1 cellular context compared by ENCODE assay signal in the genomic region with DNA sequence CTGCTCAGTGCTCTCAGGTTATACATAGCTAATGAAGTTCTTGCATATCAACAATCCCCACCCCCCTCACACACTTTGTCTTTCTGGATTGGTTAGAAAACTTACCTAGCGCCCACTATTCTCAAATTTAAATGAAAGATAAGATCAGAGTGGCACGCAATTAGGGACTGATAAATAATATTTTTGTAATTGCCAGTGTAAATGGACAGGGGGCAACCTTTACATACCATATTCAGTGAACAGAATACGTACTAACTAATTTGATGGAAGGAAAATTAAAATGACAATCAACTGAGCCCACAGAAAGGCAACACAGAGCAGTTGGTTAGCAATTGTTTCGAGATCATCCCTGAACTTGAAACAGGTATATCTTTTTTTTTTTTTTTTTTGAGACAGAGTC.
TF ChIP-seq lines count a peak whose summit lies in the region.

No MANE protein-coding gene starts in this region.

TF ChIP-seq in HCT116, 20 proteins besides CTCF, POLR2A, EP300 and RAD21:
- TF ChIP-seq, protein P1, sequence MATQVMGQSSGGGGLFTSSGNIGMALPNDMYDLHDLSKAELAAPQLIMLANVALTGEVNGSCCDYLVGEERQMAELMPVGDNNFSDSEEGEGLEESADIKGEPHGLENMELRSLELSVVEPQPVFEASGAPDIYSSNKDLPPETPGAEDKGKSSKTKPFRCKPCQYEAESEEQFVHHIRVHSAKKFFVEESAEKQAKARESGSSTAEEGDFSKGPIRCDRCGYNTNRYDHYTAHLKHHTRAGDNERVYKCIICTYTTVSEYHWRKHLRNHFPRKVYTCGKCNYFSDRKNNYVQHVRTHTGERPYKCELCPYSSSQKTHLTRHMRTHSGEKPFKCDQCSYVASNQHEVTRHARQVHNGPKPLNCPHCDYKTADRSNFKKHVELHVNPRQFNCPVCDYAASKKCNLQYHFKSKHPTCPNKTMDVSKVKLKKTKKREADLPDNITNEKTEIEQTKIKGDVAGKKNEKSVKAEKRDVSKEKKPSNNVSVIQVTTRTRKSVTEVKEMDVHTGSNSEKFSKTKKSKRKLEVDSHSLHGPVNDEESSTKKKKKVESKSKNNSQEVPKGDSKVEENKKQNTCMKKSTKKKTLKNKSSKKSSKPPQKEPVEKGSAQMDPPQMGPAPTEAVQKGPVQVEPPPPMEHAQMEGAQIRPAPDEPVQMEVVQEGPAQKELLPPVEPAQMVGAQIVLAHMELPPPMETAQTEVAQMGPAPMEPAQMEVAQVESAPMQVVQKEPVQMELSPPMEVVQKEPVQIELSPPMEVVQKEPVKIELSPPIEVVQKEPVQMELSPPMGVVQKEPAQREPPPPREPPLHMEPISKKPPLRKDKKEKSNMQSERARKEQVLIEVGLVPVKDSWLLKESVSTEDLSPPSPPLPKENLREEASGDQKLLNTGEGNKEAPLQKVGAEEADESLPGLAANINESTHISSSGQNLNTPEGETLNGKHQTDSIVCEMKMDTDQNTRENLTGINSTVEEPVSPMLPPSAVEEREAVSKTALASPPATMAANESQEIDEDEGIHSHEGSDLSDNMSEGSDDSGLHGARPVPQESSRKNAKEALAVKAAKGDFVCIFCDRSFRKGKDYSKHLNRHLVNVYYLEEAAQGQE (IDR thresholded peaks at IDR 0.05; ENCODE audit: low read depth): no peak
- TF ChIP-seq SIN3A (IDR thresholded peaks at IDR 0.05; ENCODE audit: low read depth) (no peak), ELF1 (IDR thresholded peaks at IDR 0.05; ENCODE audit: borderline replicate concordance, low read depth) (no peak), TCF7L2 (IDR thresholded peaks at IDR 0.05; ENCODE audit: borderline replicate concordance, extremely low read depth, insufficient read depth, insufficient read length) (no peak), EGR1 (IDR thresholded peaks at IDR 0.05; ENCODE audit: low read depth) (no peak), ZFX (IDR thresholded peaks at IDR 0.05) (no peak), ZNF274 (IDR thresholded peaks at IDR 0.05; ENCODE audit: low read depth, low read length) (no peak), CEBPB (IDR thresholded peaks at IDR 0.05; ENCODE audit: low read depth) (no peak), EZH2 (IDR thresholded peaks at IDR 0.05) (no peak), POLR2AphosphoS5 (IDR thresholded peaks at IDR 0.05; ENCODE audit: low read depth, low read length) (no peak), JUND (IDR thresholded peaks at IDR 0.05) (no peak), YY1 (IDR thresholded peaks at IDR 0.05; ENCODE audit: extremely low read depth, insufficient replicate concordance, low read depth, low read length) (no peak), SP1 (IDR thresholded peaks at IDR 0.05; ENCODE audit: low read depth) (no peak), EZH2phosphoT487 (IDR thresholded peaks at IDR 0.05; ENCODE audit: borderline replicate concordance) (no peak), SRF (IDR thresholded peaks at IDR 0.05; ENCODE audit: low read depth) (no peak)
- TF ChIP-seq, protein P2, sequence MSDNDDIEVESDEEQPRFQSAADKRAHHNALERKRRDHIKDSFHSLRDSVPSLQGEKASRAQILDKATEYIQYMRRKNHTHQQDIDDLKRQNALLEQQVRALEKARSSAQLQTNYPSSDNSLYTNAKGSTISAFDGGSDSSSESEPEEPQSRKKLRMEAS (IDR thresholded peaks at IDR 0.05): no peak
- TF ChIP-seq, protein P3, sequence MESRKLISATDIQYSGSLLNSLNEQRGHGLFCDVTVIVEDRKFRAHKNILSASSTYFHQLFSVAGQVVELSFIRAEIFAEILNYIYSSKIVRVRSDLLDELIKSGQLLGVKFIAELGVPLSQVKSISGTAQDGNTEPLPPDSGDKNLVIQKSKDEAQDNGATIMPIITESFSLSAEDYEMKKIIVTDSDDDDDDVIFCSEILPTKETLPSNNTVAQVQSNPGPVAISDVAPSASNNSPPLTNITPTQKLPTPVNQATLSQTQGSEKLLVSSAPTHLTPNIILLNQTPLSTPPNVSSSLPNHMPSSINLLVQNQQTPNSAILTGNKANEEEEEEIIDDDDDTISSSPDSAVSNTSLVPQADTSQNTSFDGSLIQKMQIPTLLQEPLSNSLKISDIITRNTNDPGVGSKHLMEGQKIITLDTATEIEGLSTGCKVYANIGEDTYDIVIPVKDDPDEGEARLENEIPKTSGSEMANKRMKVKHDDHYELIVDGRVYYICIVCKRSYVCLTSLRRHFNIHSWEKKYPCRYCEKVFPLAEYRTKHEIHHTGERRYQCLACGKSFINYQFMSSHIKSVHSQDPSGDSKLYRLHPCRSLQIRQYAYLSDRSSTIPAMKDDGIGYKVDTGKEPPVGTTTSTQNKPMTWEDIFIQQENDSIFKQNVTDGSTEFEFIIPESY (IDR thresholded peaks at IDR 0.05; ENCODE audit: extremely low read depth, insufficient replicate concordance, low read length): no peak
- TF ChIP-seq, protein P4, sequence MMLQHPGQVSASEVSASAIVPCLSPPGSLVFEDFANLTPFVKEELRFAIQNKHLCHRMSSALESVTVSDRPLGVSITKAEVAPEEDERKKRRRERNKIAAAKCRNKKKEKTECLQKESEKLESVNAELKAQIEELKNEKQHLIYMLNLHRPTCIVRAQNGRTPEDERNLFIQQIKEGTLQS (IDR thresholded peaks at IDR 0.05): no peak
